34 cellular contexts compared by ENCODE assay signal in genomic region chr16:4704491-4704890, GRCh38. TPM values are rescaled to one million over a fixed set of nuclear protein-coding genes. Genes with fewer than 3 reads are reported as not detected.
"Had no signal": no experiment of that assay in that cellular context is flagged by ENCODE, and none has a peak within 500 bp of the region (broad histone marks: within the 10 kb centered on the region; RNA-seq: fewer than 3 reads in every experiment).

No MANE protein-coding gene starts in this region.

- FAIRE-seq: astrocyte, bronchial epithelial cell, colon, endometrium, endothelial cell of umbilical vein had no signal

- H3K27me3 ChIP-seq: brain microvascular endothelial cell, esophagus squamous epithelium, gastroesophageal sphincter had no signal

- H3K4me1 ChIP-seq: gastroesophageal sphincter had no signal

- H3K4me3 ChIP-seq: esophagus squamous epithelium, gastroesophageal sphincter had no signal

- H3K27ac ChIP-seq: brain microvascular endothelial cell, epithelial cell of prostate, esophagus squamous epithelium, gastroesophageal sphincter, WERI-Rb-1 had no signal

- DNase-seq: activated B cell treated with CpG ODN at 0.5 μM for 24 hours; activated CD4-positive, alpha-beta T cell treated with anti-CD3 and anti-CD28 coated beads for 48 hours; activated CD4-positive, alpha-beta T cell treated with anti-CD3 and anti-CD28 coated beads, Interleukin-2, amount 50 U/mL, for 1 hour; activated CD4-positive, alpha-beta T cell treated with anti-CD3 and anti-CD28 coated beads, Interleukin-2, amount 50 U/mL, for 48 hours; activated CD8-positive, alpha-beta memory T cell treated with anti-CD3 and anti-CD28 coated beads, Interleukin-2, amount 50 U/mL, for 48 hours; activated gamma-delta T cell; activated naive CD4-positive, alpha-beta T cell; activated naive CD4-positive, alpha-beta T cell treated with anti-CD3 and anti-CD28 coated beads, Interleukin-2, amount 50 U/mL, for 16 hours; activated T-cell treated with anti-CD3 and anti-CD28 coated beads for 4 hours; activated T-cell treated with anti-CD3 and anti-CD28 coated beads, Interleukin-2, amount 50 U/mL, for 24 hours; activated T-cell treated with anti-CD3 and anti-CD28 coated beads, Interleukin-2, amount 50 U/mL, for 72 hours; anterior cingulate cortex; brain microvascular endothelial cell; caudate nucleus; cortex of kidney; dermis blood vessel endothelial cell; effector CD4-positive, alpha-beta T cell; effector memory CD8-positive, alpha-beta T cell; esophagus squamous epithelium; foreskin melanocyte; head of caudate nucleus; T-helper 17 cell; T1000; WERI-Rb-1 had no signal

- ATAC-seq: activated CD4-positive, CD25-positive, alpha-beta regulatory T cell treated with anti-CD3 and anti-CD28 coated beads, Interleukin-2, amount 50 U/mL, for 24 hours; activated T-cell treated with anti-CD3 and anti-CD28 coated beads, Interleukin-2, amount 50 U/mL, for 72 hours; effector memory CD8-positive, alpha-beta T cell; gastroesophageal sphincter; T-helper 17 cell had no signal

- H3K4me3 Mint-ChIP-seq: activated B cell treated with CpG ODN at 0.5 μM for 24 hours; activated naive CD8-positive, alpha-beta T cell; activated T-cell treated with anti-CD3 and anti-CD28 coated beads, Interleukin-2, amount 50 U/mL, for 24 hours; activated T-cell treated with anti-CD3 and anti-CD28 coated beads, Interleukin-2, amount 50 U/mL, for 72 hours; effector memory CD8-positive, alpha-beta T cell; T-helper 17 cell; T-helper 2 cell treated with Interferon-gamma antibody and Interleukin-4, amounts not matched to agents 5 μg/mL and 100 μg/mL, for 36 hours had no signal

- H3K4me1 Mint-ChIP-seq: activated B cell treated with CpG ODN at 0.5 μM for 24 hours had no signal

- H3K27me3 Mint-ChIP-seq: activated B cell treated with CpG ODN at 0.5 μM for 24 hours; activated naive CD8-positive, alpha-beta T cell; activated T-cell treated with anti-CD3 and anti-CD28 coated beads, Interleukin-2, amount 50 U/mL, for 24 hours; effector memory CD8-positive, alpha-beta T cell; T-helper 17 cell had no signal

- H3K27ac Mint-ChIP-seq: activated B cell treated with CpG ODN at 0.5 μM for 24 hours; activated naive CD8-positive, alpha-beta T cell; activated T-cell treated with anti-CD3 and anti-CD28 coated beads, Interleukin-2, amount 50 U/mL, for 24 hours; activated T-cell treated with anti-CD3 and anti-CD28 coated beads, Interleukin-2, amount 50 U/mL, for 72 hours; effector memory CD8-positive, alpha-beta T cell had no signal

- H3K9me3 Mint-ChIP-seq: activated B cell treated with CpG ODN at 0.5 μM for 24 hours; activated T-cell treated with anti-CD3 and anti-CD28 coated beads, Interleukin-2, amount 50 U/mL, for 24 hours; activated T-cell treated with anti-CD3 and anti-CD28 coated beads, Interleukin-2, amount 50 U/mL, for 72 hours; effector memory CD8-positive, alpha-beta T cell; T-helper 2 cell treated with Interferon-gamma antibody and Interleukin-4, amounts not matched to agents 5 μg/mL and 100 μg/mL, for 36 hours had no signal

- H3K9me3 ChIP-seq: esophagus squamous epithelium, gastroesophageal sphincter had no signal

RNA-seq across cellular contexts. Expression of gene DNAAF8, which starts 29.8 kb away (rescaled TPM):
- total RNA-seq: T-helper 17 cell had no signal
